1 cellular context compared by ENCODE assay signal in the genomic region with DNA sequence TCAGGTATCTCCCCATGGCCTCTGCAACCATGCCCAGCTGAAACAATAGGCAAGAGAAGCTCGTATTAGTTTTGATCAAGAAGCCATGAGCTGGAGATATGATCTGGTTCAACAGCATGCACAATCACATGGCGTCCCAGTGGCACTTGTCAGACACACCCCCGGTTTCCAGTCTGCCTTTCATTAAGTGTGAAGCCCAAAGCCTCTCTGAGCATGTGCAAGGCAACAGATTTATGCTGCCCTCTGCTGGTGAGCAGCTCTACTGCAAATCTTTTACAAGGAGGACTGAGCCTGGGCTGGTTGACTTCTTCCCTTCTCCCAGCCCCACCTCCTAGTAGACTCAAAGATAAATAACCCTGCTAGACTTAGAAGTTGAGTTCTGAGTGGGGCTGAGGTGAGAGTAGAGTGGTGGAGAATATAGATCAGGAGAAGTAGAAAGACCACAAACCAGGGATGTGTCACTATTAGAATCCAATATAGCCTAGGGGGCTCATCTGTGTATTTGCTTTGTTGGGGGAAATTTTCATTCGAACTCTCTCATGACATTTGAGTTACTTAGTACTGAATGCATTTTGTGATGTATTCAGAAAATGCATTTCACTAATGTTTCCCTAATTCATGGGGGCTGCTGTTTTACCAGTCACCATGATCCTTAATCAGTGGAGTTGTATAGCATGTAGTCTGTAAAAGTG.
TF ChIP-seq lines count a peak whose summit lies in the region.

No MANE protein-coding gene starts in this region.

TF ChIP-seq in HepG2, 621 proteins besides CTCF, POLR2A, EP300 and RAD21 (continued from another document and continues in another):
- TF ChIP-seq CSRNP1 (CRISPR knock-in tag; IDR thresholded peaks at IDR 0.05), result 0 out of 2 replicates have a peak, but pooled peaks have one; percentile 52
- no peak for TF ChIP-seq ZNF609 (CRISPR knock-in tag; IDR thresholded peaks at IDR 0.05; ENCODE audit: borderline replicate concordance)
- TF ChIP-seq MAFK (conservative IDR thresholded peaks at IDR 0.05 in 1 of 2, IDR thresholded peaks at IDR 0.05 in 1 of 2; ENCODE audit: low read length in 2 of 2), result no peak
- TF ChIP-seq ZNF615 (CRISPR knock-in tag; IDR thresholded peaks at IDR 0.05; ENCODE audit: borderline replicate concordance), result no peak
- TF ChIP-seq SMAD1 (CRISPR knock-in tag; IDR thresholded peaks at IDR 0.05; ENCODE audit: borderline replicate concordance, low read depth), result 0 out of 2 replicates have a peak, but pooled peaks have one; percentile 49
- no peak for TF ChIP-seq BCL3 (CRISPR knock-in tag; IDR thresholded peaks at IDR 0.05)
- no peak; the same call in 1 of the 2 replicates for TF ChIP-seq ZNF232 (CRISPR knock-in tag; IDR thresholded peaks at IDR 0.05; ENCODE audit: borderline replicate concordance)
- TF ChIP-seq SUZ12 (IDR thresholded peaks at IDR 0.05; ENCODE audit: low read depth, low read length), result 0 out of 2 replicates have a peak, but pooled peaks have one; percentile 9
- TF ChIP-seq ZFP41 (CRISPR knock-in tag; IDR thresholded peaks at IDR 0.05; ENCODE audit: borderline replicate concordance), result no peak
- TF ChIP-seq ZFP36L2 (CRISPR knock-in tag; IDR thresholded peaks at IDR 0.05), result no peak
- TF ChIP-seq ZNF674 (CRISPR knock-in tag; IDR thresholded peaks at IDR 0.05; ENCODE audit: low read depth), result no peak
- no peak for TF ChIP-seq TBX3 (IDR thresholded peaks at IDR 0.05; ENCODE audit: borderline replicate concordance)
- peak; percentile 42; the same call in 1 of the 2 replicates for TF ChIP-seq FOSL2 (CRISPR knock-in tag; IDR thresholded peaks at IDR 0.05)
- TF ChIP-seq PHF5A (CRISPR knock-in tag; IDR thresholded peaks at IDR 0.05; ENCODE audit: low read depth, unreplicated experiment), result no peak
- no peak for TF ChIP-seq ZNF761 (CRISPR knock-in tag; conservative IDR thresholded peaks at IDR 0.05)
- no peak for TF ChIP-seq ATF5 (CRISPR knock-in tag; IDR thresholded peaks at IDR 0.05; ENCODE audit: low read depth)
- TF ChIP-seq JUN (CRISPR knock-in tag; IDR thresholded peaks at IDR 0.05), result no peak
- TF ChIP-seq NFE2L1 (CRISPR knock-in tag; IDR thresholded peaks at IDR 0.05; ENCODE audit: borderline replicate concordance), result no peak
- no peak for TF ChIP-seq HOXD1 (CRISPR knock-in tag; IDR thresholded peaks at IDR 0.05)
- TF ChIP-seq, protein P1, sequence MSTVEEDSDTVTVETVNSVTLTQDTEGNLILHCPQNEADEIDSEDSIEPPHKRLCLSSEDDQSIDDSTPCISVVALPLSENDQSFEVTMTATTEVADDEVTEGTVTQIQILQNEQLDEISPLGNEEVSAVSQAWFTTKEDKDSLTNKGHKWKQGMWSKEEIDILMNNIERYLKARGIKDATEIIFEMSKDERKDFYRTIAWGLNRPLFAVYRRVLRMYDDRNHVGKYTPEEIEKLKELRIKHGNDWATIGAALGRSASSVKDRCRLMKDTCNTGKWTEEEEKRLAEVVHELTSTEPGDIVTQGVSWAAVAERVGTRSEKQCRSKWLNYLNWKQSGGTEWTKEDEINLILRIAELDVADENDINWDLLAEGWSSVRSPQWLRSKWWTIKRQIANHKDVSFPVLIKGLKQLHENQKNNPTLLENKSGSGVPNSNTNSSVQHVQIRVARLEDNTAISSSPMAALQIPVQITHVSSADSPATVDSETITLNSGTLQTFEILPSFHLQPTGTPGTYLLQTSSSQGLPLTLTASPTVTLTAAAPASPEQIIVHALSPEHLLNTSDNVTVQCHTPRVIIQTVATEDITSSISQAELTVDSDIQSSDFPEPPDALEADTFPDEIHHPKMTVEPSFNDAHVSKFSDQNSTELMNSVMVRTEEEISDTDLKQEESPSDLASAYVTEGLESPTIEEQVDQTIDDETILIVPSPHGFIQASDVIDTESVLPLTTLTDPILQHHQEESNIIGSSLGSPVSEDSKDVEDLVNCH (CRISPR knock-in tag; IDR thresholded peaks at IDR 0.05), result no peak
- TF ChIP-seq ZNF780A (CRISPR knock-in tag; IDR thresholded peaks at IDR 0.05), result no peak
- TF ChIP-seq ZNF724P (CRISPR knock-in tag; IDR thresholded peaks at IDR 0.05; ENCODE audit: borderline replicate concordance), result no peak
- TF ChIP-seq IRF2 (CRISPR knock-in tag; IDR thresholded peaks at IDR 0.05), result peak; percentile 83
- TF ChIP-seq ZFP1 (CRISPR knock-in tag; IDR thresholded peaks at IDR 0.05), result 0 out of 2 replicates have a peak, but pooled peaks have one; percentile 65
- TF ChIP-seq NR3C1 (CRISPR knock-in tag; IDR thresholded peaks at IDR 0.05), result no peak
- no peak for TF ChIP-seq NKX3-1 (CRISPR knock-in tag; IDR thresholded peaks at IDR 0.05)
- no peak for TF ChIP-seq GPN1 (CRISPR knock-in tag; IDR thresholded peaks at IDR 0.05; ENCODE audit: borderline replicate concordance)
- no peak for TF ChIP-seq ZNF362 (CRISPR knock-in tag; IDR thresholded peaks at IDR 0.05; ENCODE audit: borderline replicate concordance)
- 0 out of 2 replicates have a peak, but pooled peaks have one; percentile 25 for TF ChIP-seq GATAD1 (CRISPR knock-in tag; IDR thresholded peaks at IDR 0.05)
- TF ChIP-seq, protein P2, sequence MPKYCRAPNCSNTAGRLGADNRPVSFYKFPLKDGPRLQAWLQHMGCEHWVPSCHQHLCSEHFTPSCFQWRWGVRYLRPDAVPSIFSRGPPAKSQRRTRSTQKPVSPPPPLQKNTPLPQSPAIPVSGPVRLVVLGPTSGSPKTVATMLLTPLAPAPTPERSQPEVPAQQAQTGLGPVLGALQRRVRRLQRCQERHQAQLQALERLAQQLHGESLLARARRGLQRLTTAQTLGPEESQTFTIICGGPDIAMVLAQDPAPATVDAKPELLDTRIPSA (CRISPR knock-in tag; IDR thresholded peaks at IDR 0.05; ENCODE audit: borderline replicate concordance), result no peak
- TF ChIP-seq ARID3A (IDR thresholded peaks at IDR 0.05; ENCODE audit: low read depth, low read length), result no peak
- no peak for TF ChIP-seq ZFP37 (CRISPR knock-in tag; IDR thresholded peaks at IDR 0.05; ENCODE audit: borderline replicate concordance)
- TF ChIP-seq FOXA3 (CRISPR knock-in tag; IDR thresholded peaks at IDR 0.05), result peak; percentile 60
- TF ChIP-seq UBTF (CRISPR knock-in tag; IDR thresholded peaks at IDR 0.05), result no peak
- TF ChIP-seq ZNF782 (CRISPR knock-in tag; IDR thresholded peaks at IDR 0.05; ENCODE audit: borderline replicate concordance), result no peak
- TF ChIP-seq SCMH1 (CRISPR knock-in tag; IDR thresholded peaks at IDR 0.05; ENCODE audit: borderline replicate concordance), result no peak
